Comparison of ENCODE assay signal across 1 cellular context in genomic region chr2:86791574-86791973, GRCh38.
TF ChIP-seq lines count a peak whose summit lies in the region.

No MANE protein-coding gene starts in this region.

TF ChIP-seq in GM23338, 12 proteins besides CTCF, POLR2A, EP300 and RAD21 (continued from another document):
- TF ChIP-seq ZNF462 (CRISPR knock-in tag; IDR thresholded peaks at IDR 0.05) (no peak), ETS1 (IDR thresholded peaks at IDR 0.05) (no peak), NANOG (IDR thresholded peaks at IDR 0.05; ENCODE audit: borderline replicate concordance) (no peak), ZNF114 (CRISPR knock-in tag; IDR thresholded peaks at IDR 0.05) (no peak), EZH2 (IDR thresholded peaks at IDR 0.05; ENCODE audit: low read depth, unreplicated experiment) (no peak), EZH2phosphoT487 (IDR thresholded peaks at IDR 0.05; ENCODE audit: unreplicated experiment) (no peak), CREB1 (CRISPR knock-in tag; IDR thresholded peaks at IDR 0.05; ENCODE audit: low read depth) (no peak), JUNB (IDR thresholded peaks at IDR 0.05; ENCODE audit: unreplicated experiment) (no peak), POLR2AphosphoS5 (IDR thresholded peaks at IDR 0.05; ENCODE audit: low read depth) (no peak)
